In the genomic region with DNA sequence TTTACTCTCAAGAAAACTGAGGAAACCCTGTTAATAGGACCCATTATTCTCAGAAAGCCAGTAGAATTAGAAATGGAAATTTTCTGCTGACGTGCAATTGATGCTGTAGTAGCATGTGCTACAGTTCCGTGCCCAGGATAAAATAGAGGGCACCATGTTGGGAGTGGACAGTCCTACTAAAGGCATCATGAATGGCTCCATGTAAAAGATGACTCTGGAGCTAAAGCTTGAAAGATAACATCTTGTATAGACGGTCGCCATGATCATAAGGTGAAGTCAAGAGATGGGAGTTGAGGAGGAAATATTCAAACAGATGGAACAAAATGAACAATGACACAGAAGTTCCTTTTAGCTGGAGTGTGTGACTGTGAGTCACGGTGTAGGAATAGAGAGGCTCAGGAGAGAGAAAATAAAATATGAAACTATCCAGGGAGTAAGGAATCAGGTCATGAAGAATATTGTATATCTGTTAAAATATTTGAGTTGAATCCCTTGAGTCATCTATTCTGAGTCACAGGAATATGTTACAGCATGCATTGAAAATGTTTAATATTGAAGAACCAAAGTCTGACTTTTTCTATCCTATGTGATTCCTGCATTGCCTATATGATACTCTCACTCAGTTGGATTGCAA, we compare ENCODE assay signal across 23 cellular contexts. TPM values are rescaled to one million over a fixed set of nuclear protein-coding genes. Genes with fewer than 3 reads are reported as not detected.
DNase-seq lines count a peak whose midpoint lies in the region; ATAC-seq lines count a peak whose summit lies in the region.
"Had no signal": no experiment of that assay in that cellular context is flagged by ENCODE, and none has a peak within 500 bp of the region (broad histone marks: within the 10 kb centered on the region; RNA-seq: fewer than 3 reads in every experiment).

No MANE protein-coding gene starts in this region.

- peak; percentile 74 for DNase-seq in EL
- DNase-seq in RKO (ENCODE audit: low spot score), result peak; percentile 20
- DNase-seq in dermis blood vessel endothelial cell, result peak; percentile 41
- peak; percentile 59 for DNase-seq in non-pigmented ciliary epithelial cell (ENCODE audit: low read depth)
- DNase-seq in hypothalamus (lab: John Stamatoyannopoulos, UW), result no peak
- DNase-seq in SW480 (ENCODE audit: low spot score), result no peak
- no peak for DNase-seq in germinal center (ENCODE audit: low spot score)
- DNase-seq: activated B cell treated with CpG ODN at 0.5 μM for 24 hours; activated gamma-delta T cell; AML-193; gastrocnemius medialis; naive thymus-derived CD8-positive, alpha-beta T cell; NCI-H1417; NCI-H446; stomach; SW 1271 had no signal

- ATAC-seq in GM21515 (IDR thresholded peaks at IDR 0.05; ENCODE audit: unreplicated experiment), result no peak
- ATAC-seq: gastrocnemius medialis; K562; naive thymus-derived CD8-positive, alpha-beta T cell had no signal

RNA-seq across cellular contexts. Expression of a gene that starts 31.8 kb away (rescaled TPM):
- 0.34 TPM in 1 of 2 replicates, not detected in the other for total RNA-seq in dermis blood vessel endothelial cell
- total RNA-seq: activated B cell treated with CpG ODN at 0.5 μM for 24 hours; activated CD8-positive, alpha-beta memory T cell treated with anti-CD3 and anti-CD28 coated beads for 36 hours; ascending aorta; gastrocnemius medialis; K562; lower leg skin; naive thymus-derived CD8-positive, alpha-beta T cell; prostate gland; vagina had no signal

Comparison
In these comparisons a context has a peak if more than half of its experiments do, and no peak if none do; other contexts are left out.
1. DNase-seq: peak in EL (single experiment), RKO (single experiment), dermis blood vessel endothelial cell (single experiment) and non-pigmented ciliary epithelial cell (single experiment); none in hypothalamus (0 of 51), SW480 (single experiment) and germinal center (single experiment).